ENCODE assay signal across 1 cellular context in the genomic region with DNA sequence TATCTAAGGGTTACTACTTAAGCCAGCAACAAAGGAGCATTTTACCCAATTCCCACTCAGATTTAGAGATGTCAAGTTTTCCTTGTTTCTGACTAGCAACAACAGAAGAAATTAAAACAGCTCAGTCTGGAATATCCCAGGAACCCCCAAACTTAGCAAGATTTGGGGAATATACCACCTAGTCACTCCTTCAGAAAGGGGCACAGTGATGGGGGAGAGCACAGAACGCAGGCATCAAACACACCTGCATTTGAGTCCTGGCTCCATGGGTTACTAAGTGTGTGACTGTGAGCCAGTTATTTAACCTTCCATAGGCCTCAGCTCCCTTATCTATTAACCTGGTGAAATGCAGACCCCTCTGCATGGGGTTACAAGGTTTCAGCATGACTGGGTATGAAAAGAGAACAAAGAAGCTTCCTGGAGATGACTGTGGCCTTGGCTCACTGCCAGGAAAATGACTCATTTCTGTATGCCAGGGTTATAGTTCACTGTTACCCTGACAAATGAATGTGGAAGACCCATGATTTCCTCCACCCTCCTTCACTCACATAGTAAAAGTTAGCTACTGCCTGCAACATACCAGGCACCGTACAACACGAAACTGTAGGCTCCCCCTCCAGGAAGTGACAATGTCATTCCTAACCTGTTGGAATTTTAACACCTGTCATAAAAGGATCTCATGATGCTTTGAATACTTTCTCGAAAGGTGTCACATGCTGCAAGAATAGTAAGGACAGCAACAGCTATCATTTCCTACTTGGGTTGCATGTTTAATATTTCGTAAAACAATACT.
A peak's percentile ranks its signal among the peaks of the same experiment; 100 is the strongest.
TF ChIP-seq lines count a peak whose summit lies in the region.

No MANE protein-coding gene starts in this region.

TF ChIP-seq in HEK293, 187 proteins besides CTCF, POLR2A, EP300 and RAD21 (continued from another document):
- TF ChIP-seq, protein P1, sequence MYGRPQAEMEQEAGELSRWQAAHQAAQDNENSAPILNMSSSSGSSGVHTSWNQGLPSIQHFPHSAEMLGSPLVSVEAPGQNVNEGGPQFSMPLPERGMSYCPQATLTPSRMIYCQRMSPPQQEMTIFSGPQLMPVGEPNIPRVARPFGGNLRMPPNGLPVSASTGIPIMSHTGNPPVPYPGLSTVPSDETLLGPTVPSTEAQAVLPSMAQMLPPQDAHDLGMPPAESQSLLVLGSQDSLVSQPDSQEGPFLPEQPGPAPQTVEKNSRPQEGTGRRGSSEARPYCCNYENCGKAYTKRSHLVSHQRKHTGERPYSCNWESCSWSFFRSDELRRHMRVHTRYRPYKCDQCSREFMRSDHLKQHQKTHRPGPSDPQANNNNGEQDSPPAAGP (tag by site-specific recombination; IDR thresholded peaks at IDR 0.05) = no peak
- TF ChIP-seq HOXD13 (CRISPR knock-in tag; IDR thresholded peaks at IDR 0.05; ENCODE audit: borderline replicate concordance) (no peak; the same call in 1 of the 2 replicates), SP3 (tag by site-specific recombination; IDR thresholded peaks at IDR 0.05) (peak; percentile 24; the same call in 1 of the 2 replicates), REPIN1 (tag by site-specific recombination; IDR thresholded peaks at IDR 0.05; ENCODE audit: low read depth) (no peak), BCL11B (tag by site-specific recombination; IDR thresholded peaks at IDR 0.05; ENCODE audit: low read depth) (no peak), ZNF514 (tag by site-specific recombination; IDR thresholded peaks at IDR 0.05) (no peak), ZNF211 (tag by site-specific recombination; IDR thresholded peaks at IDR 0.05; ENCODE audit: low read depth) (no peak)
- TF ChIP-seq, protein P2, sequence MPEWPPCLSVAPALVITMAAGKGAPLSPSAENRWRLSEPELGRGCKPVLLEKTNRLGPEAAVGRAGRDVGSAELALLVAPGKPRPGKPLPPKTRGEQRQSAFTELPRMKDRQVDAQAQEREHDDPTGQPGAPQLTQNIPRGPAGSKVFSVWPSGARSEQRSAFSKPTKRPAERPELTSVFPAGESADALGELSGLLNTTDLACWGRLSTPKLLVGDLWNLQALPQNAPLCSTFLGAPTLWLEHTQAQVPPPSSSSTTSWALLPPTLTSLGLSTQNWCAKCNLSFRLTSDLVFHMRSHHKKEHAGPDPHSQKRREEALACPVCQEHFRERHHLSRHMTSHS (tag by site-specific recombination; IDR thresholded peaks at IDR 0.05) = no peak
- TF ChIP-seq, protein P3, sequence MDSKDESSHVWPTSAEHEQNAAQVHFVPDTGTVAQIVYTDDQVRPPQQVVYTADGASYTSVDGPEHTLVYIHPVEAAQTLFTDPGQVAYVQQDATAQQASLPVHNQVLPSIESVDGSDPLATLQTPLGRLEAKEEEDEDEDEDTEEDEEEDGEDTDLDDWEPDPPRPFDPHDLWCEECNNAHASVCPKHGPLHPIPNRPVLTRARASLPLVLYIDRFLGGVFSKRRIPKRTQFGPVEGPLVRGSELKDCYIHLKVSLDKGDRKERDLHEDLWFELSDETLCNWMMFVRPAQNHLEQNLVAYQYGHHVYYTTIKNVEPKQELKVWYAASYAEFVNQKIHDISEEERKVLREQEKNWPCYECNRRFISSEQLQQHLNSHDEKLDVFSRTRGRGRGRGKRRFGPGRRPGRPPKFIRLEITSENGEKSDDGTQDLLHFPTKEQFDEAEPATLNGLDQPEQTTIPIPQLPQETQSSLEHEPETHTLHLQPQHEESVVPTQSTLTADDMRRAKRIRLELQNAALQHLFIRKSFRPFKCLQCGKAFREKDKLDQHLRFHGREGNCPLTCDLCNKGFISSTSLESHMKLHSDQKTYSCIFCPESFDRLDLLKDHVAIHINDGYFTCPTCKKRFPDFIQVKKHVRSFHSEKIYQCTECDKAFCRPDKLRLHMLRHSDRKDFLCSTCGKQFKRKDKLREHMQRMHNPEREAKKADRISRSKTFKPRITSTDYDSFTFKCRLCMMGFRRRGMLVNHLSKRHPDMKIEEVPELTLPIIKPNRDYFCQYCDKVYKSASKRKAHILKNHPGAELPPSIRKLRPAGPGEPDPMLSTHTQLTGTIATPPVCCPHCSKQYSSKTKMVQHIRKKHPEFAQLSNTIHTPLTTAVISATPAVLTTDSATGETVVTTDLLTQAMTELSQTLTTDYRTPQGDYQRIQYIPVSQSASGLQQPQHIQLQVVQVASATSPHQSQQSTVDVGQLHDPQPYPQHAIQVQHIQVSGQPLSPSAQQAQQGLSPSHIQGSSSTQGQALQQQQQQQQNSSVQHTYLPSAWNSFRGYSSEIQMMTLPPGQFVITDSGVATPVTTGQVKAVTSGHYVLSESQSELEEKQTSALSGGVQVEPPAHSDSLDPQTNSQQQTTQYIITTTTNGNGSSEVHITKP (tag by site-specific recombination; IDR thresholded peaks at IDR 0.05) = peak; percentile 67
